Comparison of ENCODE assay signal across 1 cellular context in the genomic region with DNA sequence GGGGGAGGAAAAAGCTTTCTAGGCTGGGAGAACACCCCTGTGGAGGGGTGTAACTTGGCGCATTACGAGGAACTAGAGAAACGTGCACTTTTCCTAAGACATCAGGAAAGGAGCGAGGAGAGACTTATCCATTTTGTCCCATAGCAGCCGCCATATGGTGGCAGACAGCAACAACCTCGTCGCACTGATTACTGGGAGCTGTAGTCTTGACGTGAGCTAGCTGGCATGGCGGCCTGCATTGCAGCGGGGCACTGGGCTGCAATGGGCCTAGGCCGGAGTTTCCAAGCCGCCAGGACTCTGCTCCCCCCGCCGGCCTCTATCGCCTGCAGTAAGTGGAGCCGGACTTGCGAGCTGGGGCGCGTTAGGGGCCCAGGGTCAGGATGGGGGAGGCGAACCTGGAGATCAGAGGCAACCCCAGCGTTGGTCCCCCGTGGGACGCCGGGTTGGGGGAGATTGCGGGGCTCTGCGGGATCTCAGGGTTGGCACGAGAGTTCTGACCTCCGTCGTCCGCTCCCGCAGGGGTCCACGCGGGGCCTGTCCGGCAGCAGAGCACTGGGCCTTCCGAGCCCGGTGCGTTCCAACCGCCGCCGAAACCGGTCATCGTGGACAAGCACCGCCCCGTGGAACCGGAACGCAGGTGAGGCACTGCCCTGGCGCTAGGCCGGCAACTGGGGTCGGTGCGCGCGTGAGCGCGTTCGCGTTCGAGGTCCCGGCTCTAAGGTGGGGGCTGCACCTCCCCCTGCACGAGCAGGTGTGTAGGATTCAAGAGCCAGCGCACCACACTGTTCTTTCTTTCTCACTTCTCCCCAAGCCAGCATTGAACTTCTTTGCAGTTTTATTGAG.
TF ChIP-seq lines count a peak whose summit lies in the region.

A gene (plus strand): TSS at position 201 of the 843 bp plus-strand sequence. CDS start 25 bp downstream, at position 226.

TF ChIP-seq in HepG2, 621 proteins besides CTCF, POLR2A, EP300 and RAD21 (continued from another document and continues in another):
- TF ChIP-seq, protein P1, sequence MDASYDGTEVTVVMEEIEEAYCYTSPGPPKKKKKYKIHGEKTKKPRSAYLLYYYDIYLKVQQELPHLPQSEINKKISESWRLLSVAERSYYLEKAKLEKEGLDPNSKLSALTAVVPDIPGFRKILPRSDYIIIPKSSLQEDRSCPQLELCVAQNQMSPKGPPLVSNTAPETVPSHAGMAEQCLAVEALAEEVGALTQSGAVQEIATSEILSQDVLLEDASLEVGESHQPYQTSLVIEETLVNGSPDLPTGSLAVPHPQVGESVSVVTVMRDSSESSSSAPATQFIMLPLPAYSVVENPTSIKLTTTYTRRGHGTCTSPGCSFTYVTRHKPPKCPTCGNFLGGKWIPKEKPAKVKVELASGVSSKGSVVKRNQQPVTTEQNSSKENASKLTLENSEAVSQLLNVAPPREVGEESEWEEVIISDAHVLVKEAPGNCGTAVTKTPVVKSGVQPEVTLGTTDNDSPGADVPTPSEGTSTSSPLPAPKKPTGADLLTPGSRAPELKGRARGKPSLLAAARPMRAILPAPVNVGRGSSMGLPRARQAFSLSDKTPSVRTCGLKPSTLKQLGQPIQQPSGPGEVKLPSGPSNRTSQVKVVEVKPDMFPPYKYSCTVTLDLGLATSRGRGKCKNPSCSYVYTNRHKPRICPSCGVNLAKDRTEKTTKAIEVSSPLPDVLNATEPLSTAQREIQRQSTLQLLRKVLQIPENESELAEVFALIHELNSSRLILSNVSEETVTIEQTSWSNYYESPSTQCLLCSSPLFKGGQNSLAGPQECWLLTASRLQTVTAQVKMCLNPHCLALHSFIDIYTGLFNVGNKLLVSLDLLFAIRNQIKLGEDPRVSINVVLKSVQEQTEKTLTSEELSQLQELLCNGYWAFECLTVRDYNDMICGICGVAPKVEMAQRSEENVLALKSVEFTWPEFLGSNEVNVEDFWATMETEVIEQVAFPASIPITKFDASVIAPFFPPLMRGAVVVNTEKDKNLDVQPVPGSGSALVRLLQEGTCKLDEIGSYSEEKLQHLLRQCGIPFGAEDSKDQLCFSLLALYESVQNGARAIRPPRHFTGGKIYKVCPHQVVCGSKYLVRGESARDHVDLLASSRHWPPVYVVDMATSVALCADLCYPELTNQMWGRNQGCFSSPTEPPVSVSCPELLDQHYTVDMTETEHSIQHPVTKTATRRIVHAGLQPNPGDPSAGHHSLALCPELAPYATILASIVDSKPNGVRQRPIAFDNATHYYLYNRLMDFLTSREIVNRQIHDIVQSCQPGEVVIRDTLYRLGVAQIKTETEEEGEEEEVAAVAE (CRISPR knock-in tag; IDR thresholded peaks at IDR 0.05; ENCODE audit: borderline replicate concordance), result peak; percentile 76; the same call in 1 of the 2 replicates
- TF ChIP-seq, protein P2, sequence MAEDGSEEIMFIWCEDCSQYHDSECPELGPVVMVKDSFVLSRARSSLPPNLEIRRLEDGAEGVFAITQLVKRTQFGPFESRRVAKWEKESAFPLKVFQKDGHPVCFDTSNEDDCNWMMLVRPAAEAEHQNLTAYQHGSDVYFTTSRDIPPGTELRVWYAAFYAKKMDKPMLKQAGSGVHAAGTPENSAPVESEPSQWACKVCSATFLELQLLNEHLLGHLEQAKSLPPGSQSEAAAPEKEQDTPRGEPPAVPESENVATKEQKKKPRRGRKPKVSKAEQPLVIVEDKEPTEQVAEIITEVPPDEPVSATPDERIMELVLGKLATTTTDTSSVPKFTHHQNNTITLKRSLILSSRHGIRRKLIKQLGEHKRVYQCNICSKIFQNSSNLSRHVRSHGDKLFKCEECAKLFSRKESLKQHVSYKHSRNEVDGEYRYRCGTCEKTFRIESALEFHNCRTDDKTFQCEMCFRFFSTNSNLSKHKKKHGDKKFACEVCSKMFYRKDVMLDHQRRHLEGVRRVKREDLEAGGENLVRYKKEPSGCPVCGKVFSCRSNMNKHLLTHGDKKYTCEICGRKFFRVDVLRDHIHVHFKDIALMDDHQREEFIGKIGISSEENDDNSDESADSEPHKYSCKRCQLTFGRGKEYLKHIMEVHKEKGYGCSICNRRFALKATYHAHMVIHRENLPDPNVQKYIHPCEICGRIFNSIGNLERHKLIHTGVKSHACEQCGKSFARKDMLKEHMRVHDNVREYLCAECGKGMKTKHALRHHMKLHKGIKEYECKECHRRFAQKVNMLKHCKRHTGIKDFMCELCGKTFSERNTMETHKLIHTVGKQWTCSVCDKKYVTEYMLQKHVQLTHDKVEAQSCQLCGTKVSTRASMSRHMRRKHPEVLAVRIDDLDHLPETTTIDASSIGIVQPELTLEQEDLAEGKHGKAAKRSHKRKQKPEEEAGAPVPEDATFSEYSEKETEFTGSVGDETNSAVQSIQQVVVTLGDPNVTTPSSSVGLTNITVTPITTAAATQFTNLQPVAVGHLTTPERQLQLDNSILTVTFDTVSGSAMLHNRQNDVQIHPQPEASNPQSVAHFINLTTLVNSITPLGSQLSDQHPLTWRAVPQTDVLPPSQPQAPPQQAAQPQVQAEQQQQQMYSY (CRISPR knock-in tag; IDR thresholded peaks at IDR 0.05), result peak; percentile 72
- TF ChIP-seq, protein P3, sequence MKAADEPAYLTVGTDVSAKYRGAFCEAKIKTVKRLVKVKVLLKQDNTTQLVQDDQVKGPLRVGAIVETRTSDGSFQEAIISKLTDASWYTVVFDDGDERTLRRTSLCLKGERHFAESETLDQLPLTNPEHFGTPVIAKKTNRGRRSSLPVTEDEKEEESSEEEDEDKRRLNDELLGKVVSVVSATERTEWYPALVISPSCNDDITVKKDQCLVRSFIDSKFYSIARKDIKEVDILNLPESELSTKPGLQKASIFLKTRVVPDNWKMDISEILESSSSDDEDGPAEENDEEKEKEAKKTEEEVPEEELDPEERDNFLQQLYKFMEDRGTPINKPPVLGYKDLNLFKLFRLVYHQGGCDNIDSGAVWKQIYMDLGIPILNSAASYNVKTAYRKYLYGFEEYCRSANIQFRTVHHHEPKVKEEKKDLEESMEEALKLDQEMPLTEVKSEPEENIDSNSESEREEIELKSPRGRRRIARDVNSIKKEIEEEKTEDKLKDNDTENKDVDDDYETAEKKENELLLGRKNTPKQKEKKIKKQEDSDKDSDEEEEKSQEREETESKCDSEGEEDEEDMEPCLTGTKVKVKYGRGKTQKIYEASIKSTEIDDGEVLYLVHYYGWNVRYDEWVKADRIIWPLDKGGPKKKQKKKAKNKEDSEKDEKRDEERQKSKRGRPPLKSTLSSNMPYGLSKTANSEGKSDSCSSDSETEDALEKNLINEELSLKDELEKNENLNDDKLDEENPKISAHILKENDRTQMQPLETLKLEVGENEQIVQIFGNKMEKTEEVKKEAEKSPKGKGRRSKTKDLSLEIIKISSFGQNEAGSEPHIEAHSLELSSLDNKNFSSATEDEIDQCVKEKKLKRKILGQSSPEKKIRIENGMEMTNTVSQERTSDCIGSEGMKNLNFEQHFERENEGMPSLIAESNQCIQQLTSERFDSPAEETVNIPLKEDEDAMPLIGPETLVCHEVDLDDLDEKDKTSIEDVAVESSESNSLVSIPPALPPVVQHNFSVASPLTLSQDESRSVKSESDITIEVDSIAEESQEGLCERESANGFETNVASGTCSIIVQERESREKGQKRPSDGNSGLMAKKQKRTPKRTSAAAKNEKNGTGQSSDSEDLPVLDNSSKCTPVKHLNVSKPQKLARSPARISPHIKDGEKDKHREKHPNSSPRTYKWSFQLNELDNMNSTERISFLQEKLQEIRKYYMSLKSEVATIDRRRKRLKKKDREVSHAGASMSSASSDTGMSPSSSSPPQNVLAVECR (CRISPR knock-in tag; IDR thresholded peaks at IDR 0.05; ENCODE audit: borderline replicate concordance), result peak; percentile 93
- TF ChIP-seq, protein P4, sequence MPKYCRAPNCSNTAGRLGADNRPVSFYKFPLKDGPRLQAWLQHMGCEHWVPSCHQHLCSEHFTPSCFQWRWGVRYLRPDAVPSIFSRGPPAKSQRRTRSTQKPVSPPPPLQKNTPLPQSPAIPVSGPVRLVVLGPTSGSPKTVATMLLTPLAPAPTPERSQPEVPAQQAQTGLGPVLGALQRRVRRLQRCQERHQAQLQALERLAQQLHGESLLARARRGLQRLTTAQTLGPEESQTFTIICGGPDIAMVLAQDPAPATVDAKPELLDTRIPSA (CRISPR knock-in tag; IDR thresholded peaks at IDR 0.05; ENCODE audit: borderline replicate concordance), result no peak; the same call in 1 of the 2 replicates
- TF ChIP-seq SIX4 (CRISPR knock-in tag; IDR thresholded peaks at IDR 0.05) (peak; percentile 71), TP53 (CRISPR knock-in tag; conservative IDR thresholded peaks at IDR 0.05) (peak; percentile 50), XBP1 (CRISPR knock-in tag; IDR thresholded peaks at IDR 0.05) (peak; percentile 65; the same call in 1 of the 2 replicates), YEATS4 (CRISPR knock-in tag; IDR thresholded peaks at IDR 0.05; ENCODE audit: borderline replicate concordance) (peak; percentile 92), ZNF891 (CRISPR knock-in tag; IDR thresholded peaks at IDR 0.05) (peak; percentile 88), FOSL1 (CRISPR knock-in tag; IDR thresholded peaks at IDR 0.05; ENCODE audit: borderline replicate concordance) (peak; percentile 44; the same call in 1 of the 2 replicates), AKAP8 (CRISPR knock-in tag; IDR thresholded peaks at IDR 0.05) (peak; percentile 83; the same call in 1 of the 2 replicates), ZNF883 (CRISPR knock-in tag; IDR thresholded peaks at IDR 0.05; ENCODE audit: not compliant biosample characterization) (peak; percentile 91), ZNF446 (CRISPR knock-in tag; IDR thresholded peaks at IDR 0.05) (peak; percentile 95), ZNF33A (CRISPR knock-in tag; IDR thresholded peaks at IDR 0.05; ENCODE audit: borderline replicate concordance) (no peak), FIP1L1 (IDR thresholded peaks at IDR 0.05; ENCODE audit: borderline replicate concordance, insufficient read depth, low read depth, low read length) (no peak), RBAK (CRISPR knock-in tag; IDR thresholded peaks at IDR 0.05) (peak; percentile 33; the same call in 1 of the 2 replicates), ATF1 (CRISPR knock-in tag; IDR thresholded peaks at IDR 0.05) (peak; percentile 82), CREM (IDR thresholded peaks at IDR 0.05) (peak; percentile 96), CREM (CRISPR knock-in tag; IDR thresholded peaks at IDR 0.05) (no peak), ZSCAN29 (CRISPR knock-in tag; conservative IDR thresholded peaks at IDR 0.05) (peak; percentile 85), ZFP1 (CRISPR knock-in tag; IDR thresholded peaks at IDR 0.05) (peak; percentile 67; the same call in 1 of the 2 replicates), ZNF292 (CRISPR knock-in tag; IDR thresholded peaks at IDR 0.05; ENCODE audit: borderline replicate concordance, low read depth) (peak; percentile 89), CAMTA2 (CRISPR knock-in tag; IDR thresholded peaks at IDR 0.05; ENCODE audit: borderline replicate concordance) (0 out of 2 replicates have a peak, but pooled peaks have one; percentile 77), CCDC6 (CRISPR knock-in tag; IDR thresholded peaks at IDR 0.05) (peak; percentile 64; the same call in 1 of the 2 replicates)
- TF ChIP-seq, protein P5, sequence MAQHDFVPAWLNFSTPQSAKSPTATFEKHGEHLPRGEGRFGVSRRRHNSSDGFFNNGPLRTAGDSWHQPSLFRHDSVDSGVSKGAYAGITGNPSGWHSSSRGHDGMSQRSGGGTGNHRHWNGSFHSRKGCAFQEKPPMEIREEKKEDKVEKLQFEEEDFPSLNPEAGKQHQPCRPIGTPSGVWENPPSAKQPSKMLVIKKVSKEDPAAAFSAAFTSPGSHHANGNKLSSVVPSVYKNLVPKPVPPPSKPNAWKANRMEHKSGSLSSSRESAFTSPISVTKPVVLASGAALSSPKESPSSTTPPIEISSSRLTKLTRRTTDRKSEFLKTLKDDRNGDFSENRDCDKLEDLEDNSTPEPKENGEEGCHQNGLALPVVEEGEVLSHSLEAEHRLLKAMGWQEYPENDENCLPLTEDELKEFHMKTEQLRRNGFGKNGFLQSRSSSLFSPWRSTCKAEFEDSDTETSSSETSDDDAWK (CRISPR knock-in tag; IDR thresholded peaks at IDR 0.05), result no peak
- TF ChIP-seq, protein P6, sequence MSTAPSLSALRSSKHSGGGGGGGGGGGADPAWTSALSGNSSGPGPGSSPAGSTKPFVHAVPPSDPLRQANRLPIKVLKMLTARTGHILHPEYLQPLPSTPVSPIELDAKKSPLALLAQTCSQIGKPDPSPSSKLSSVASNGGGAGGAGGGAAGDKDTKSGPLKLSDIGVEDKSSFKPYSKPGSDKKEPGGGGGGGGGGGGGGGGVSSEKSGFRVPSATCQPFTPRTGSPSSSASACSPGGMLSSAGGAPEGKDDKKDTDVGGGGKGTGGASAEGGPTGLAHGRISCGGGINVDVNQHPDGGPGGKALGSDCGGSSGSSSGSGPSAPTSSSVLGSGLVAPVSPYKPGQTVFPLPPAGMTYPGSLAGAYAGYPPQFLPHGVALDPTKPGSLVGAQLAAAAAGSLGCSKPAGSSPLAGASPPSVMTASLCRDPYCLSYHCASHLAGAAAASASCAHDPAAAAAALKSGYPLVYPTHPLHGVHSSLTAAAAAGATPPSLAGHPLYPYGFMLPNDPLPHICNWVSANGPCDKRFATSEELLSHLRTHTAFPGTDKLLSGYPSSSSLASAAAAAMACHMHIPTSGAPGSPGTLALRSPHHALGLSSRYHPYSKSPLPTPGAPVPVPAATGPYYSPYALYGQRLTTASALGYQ (CRISPR knock-in tag; IDR thresholded peaks at IDR 0.05), result peak; percentile 28; the same call in 1 of the 2 replicates
- TF ChIP-seq, protein P7, sequence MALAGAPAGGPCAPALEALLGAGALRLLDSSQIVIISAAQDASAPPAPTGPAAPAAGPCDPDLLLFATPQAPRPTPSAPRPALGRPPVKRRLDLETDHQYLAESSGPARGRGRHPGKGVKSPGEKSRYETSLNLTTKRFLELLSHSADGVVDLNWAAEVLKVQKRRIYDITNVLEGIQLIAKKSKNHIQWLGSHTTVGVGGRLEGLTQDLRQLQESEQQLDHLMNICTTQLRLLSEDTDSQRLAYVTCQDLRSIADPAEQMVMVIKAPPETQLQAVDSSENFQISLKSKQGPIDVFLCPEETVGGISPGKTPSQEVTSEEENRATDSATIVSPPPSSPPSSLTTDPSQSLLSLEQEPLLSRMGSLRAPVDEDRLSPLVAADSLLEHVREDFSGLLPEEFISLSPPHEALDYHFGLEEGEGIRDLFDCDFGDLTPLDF (CRISPR knock-in tag; IDR thresholded peaks at IDR 0.05), result peak; percentile 62
